Comparison of ENCODE assay signal across 3 cellular contexts in genomic region chr16:47967374-47967773, GRCh38.
TF ChIP-seq lines count a peak whose summit lies in the region.

No MANE protein-coding gene starts in this region.

TF ChIP-seq in HepG2, 621 proteins besides CTCF, POLR2A, EP300 and RAD21 (continued from another document):
- TF ChIP-seq JDP2 (CRISPR knock-in tag; IDR thresholded peaks at IDR 0.05; ENCODE audit: borderline replicate concordance) (no peak), HNF4A (CRISPR knock-in tag; IDR thresholded peaks at IDR 0.05) (peak; percentile 59), MIER2 (CRISPR knock-in tag; IDR thresholded peaks at IDR 0.05) (peak; percentile 51; the same call in 1 of the 2 replicates)

TF ChIP-seq in neural cell, 6 proteins besides CTCF, POLR2A, EP300 and RAD21:
- TF ChIP-seq EZH2 (IDR thresholded peaks at IDR 0.05; ENCODE audit: borderline replicate concordance, insufficient read depth, low read length, poor library complexity, severe bottlenecking): no peak
- TF ChIP-seq TAF1 (IDR thresholded peaks at IDR 0.05; ENCODE audit: low read depth): no peak
- TF ChIP-seq POLR2AphosphoS5 (IDR thresholded peaks at IDR 0.05): no peak
- TF ChIP-seq SMC3 (conservative IDR thresholded peaks at IDR 0.05; ENCODE audit: poor library complexity): no peak
- no peak for TF ChIP-seq MXI1 (conservative IDR thresholded peaks at IDR 0.05; ENCODE audit: poor library complexity, severe bottlenecking)
- TF ChIP-seq REST (IDR thresholded peaks at IDR 0.05; ENCODE audit: borderline replicate concordance): no peak

TF ChIP-seq in SK-N-SH, 30 proteins besides CTCF, POLR2A, EP300 and RAD21:
- TF ChIP-seq, protein P1, sequence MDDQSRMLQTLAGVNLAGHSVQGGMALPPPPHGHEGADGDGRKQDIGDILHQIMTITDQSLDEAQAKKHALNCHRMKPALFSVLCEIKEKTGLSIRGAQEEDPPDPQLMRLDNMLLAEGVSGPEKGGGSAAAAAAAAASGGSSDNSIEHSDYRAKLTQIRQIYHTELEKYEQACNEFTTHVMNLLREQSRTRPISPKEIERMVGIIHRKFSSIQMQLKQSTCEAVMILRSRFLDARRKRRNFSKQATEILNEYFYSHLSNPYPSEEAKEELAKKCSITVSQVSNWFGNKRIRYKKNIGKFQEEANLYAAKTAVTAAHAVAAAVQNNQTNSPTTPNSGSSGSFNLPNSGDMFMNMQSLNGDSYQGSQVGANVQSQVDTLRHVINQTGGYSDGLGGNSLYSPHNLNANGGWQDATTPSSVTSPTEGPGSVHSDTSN (IDR thresholded peaks at IDR 0.05): no peak
- TF ChIP-seq SMC3 (IDR thresholded peaks at IDR 0.05; ENCODE audit: low read depth, low read length) (no peak), RCOR1 (IDR thresholded peaks at IDR 0.05; ENCODE audit: low read length) (no peak), GATA2 (CRISPR knock-in tag; IDR thresholded peaks at IDR 0.05) (no peak), FOXM1 (IDR thresholded peaks at IDR 0.05; ENCODE audit: low read depth) (no peak), NFIC (IDR thresholded peaks at IDR 0.05; ENCODE audit: borderline replicate concordance) (no peak), POLR2AphosphoS5 (IDR thresholded peaks at IDR 0.05; ENCODE audit: low read depth, low read length) (no peak), NRF1 (IDR thresholded peaks at IDR 0.05; ENCODE audit: low read depth, low read length) (no peak), EZH2phosphoT487 (IDR thresholded peaks at IDR 0.05; ENCODE audit: borderline replicate concordance, low read depth) (no peak), YY1 (IDR thresholded peaks at IDR 0.05; ENCODE audit: low read depth) (no peak), RXRA (IDR thresholded peaks at IDR 0.05; ENCODE audit: borderline replicate concordance, low read depth) (no peak), IRF3 (IDR thresholded peaks at IDR 0.05; ENCODE audit: low read depth, low read length) (no peak)
- TF ChIP-seq, protein P2, sequence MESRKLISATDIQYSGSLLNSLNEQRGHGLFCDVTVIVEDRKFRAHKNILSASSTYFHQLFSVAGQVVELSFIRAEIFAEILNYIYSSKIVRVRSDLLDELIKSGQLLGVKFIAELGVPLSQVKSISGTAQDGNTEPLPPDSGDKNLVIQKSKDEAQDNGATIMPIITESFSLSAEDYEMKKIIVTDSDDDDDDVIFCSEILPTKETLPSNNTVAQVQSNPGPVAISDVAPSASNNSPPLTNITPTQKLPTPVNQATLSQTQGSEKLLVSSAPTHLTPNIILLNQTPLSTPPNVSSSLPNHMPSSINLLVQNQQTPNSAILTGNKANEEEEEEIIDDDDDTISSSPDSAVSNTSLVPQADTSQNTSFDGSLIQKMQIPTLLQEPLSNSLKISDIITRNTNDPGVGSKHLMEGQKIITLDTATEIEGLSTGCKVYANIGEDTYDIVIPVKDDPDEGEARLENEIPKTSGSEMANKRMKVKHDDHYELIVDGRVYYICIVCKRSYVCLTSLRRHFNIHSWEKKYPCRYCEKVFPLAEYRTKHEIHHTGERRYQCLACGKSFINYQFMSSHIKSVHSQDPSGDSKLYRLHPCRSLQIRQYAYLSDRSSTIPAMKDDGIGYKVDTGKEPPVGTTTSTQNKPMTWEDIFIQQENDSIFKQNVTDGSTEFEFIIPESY (IDR thresholded peaks at IDR 0.05; ENCODE audit: borderline replicate concordance, low read depth): no peak
- TF ChIP-seq, protein P3, sequence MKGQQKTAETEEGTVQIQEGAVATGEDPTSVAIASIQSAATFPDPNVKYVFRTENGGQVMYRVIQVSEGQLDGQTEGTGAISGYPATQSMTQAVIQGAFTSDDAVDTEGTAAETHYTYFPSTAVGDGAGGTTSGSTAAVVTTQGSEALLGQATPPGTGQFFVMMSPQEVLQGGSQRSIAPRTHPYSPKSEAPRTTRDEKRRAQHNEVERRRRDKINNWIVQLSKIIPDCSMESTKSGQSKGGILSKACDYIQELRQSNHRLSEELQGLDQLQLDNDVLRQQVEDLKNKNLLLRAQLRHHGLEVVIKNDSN (IDR thresholded peaks at IDR 0.05; ENCODE audit: borderline replicate concordance, low read depth): no peak
